ENCODE assay signal across 25 cellular contexts in the genomic region with DNA sequence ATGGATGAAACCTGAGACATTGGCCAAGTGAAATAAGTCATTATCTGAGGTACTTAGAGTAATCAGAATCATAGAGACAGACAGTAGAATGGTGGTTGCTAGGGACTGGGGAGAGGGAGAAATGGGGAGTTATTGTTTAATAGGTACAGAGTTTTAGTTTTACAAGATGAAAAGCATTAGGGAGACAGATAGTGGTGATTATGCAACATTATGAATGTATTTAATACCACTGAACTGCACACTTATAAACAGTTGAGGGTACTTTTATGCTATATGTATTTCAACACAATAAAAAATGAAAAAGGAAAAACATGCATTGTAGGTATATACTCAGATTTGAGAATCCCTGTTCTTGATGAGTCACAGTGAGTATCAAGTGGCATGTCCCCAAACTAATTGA. TPM values are rescaled to one million over a fixed set of nuclear protein-coding genes. Genes with fewer than 3 reads are reported as not detected.
DNase-seq lines count a peak whose midpoint lies in the region; ATAC-seq and TF ChIP-seq lines count a peak whose summit lies in the region.
"Had no signal": no experiment of that assay in that cellular context is flagged by ENCODE, and none has a peak within 500 bp of the region (broad histone marks: within the 10 kb centered on the region; RNA-seq: fewer than 3 reads in every experiment).

No MANE protein-coding gene starts in this region.

- POLR2A ChIA-PET in CD4-positive, alpha-beta T cell (lab: Charles Lee): interaction anchor here (2.0 kb wide), 1 partner anchor 58 kb away, joined by 5 read pairs; no protein-coding TSS in a partner anchor
- POLR2A ChIA-PET in RWPE1 (lab: Yijun Ruan, JAX; ENCODE audit: low non-redundant PET): no interaction called here

- H3K27me3 ChIP-seq in CD4-positive, alpha-beta T cell (ENCODE audit: control insufficient read depth, insufficient read depth, low read length): no peaks in the 10 kb centered on the region
- no peaks in the 10 kb centered on the region for H3K27me3 ChIP-seq in WERI-Rb-1 (ENCODE audit: insufficient read depth, low read depth, severe bottlenecking)
- H3K27me3 ChIP-seq: SJSA1 had no signal

- H3K27me3 Mint-ChIP-seq in CD4-positive, alpha-beta T cell: no peaks in the 10 kb centered on the region
- H3K27me3 Mint-ChIP-seq: T-cell had no signal

- peaks cover 10% of the 10 kb centered on the region for H3K9me3 ChIP-seq in CD4-positive, alpha-beta T cell (ENCODE audit: control insufficient read depth, low read length)
- H3K9me3 ChIP-seq in WERI-Rb-1 (ENCODE audit: severe bottlenecking): peaks cover 3% of the 10 kb centered on the region

- DNase-seq in CD4-positive, alpha-beta T cell: no peak
- DNase-seq in NCI-H1436 treated with DMSO at 0.1 percent for 48 hours (lab: John Stamatoyannopoulos, UW) (peak; percentile 37), NCI-H748 treated with DMSO at 0.1 percent for 48 hours (lab: John Stamatoyannopoulos, UW) (peak; percentile 36), fibroblast of villous mesenchyme (ENCODE audit: low read depth) (peak; percentile 13), WERI-Rb-1 (no peak), NCI-H146 treated with DMSO at 0.1 percent for 48 hours (lab: John Stamatoyannopoulos, UW; ENCODE audit: unreplicated experiment) (no peak), RWPE1 (ENCODE audit: low spot score) (no peak), NCI-H2171 (lab: John Stamatoyannopoulos, UW) (no peak)
- DNase-seq: DMS153; DND-41; GM23248; H9; Karpas-422; NCI-H1092 treated with DMSO at 0.1 percent for 48 hours; NCI-H146; NCI-H2029; NCI-H2171 treated with DMSO at 0.1 percent for 48 hours; NCI-H345; NCI-H510A treated with DMSO at 0.1 percent for 48 hours; NCI-H82; NK-92 treated with Interleukin-12 subunit alpha and Interleukin-12 subunit beta, amount 100 ng/mL, for 24 hours; PC-3; T-cell had no signal

- CTCF ChIA-PET in CD4-positive, alpha-beta T cell (lab: Charles Lee): no interaction called here
- CTCF ChIA-PET in RWPE1 (lab: Yijun Ruan, JAX): interaction anchor here (0.7 kb wide), 1 partner anchor 693 kb away, joined by 3 read pairs; no protein-coding TSS in a partner anchor

- TF ChIP-seq CTCF in CD4-positive, alpha-beta T cell (IDR thresholded peaks at IDR 0.05): no peak
- TF ChIP-seq CTCF in fibroblast of villous mesenchyme (IDR thresholded peaks at IDR 0.05; ENCODE audit: insufficient read depth, low read depth, low read length) (no peak), WERI-Rb-1 (IDR thresholded peaks at IDR 0.05; ENCODE audit: low read depth, low read length) (no peak), RWPE1 (conservative IDR thresholded peaks at IDR 0.05; ENCODE audit: low read depth) (no peak)

- peaks cover 91% of the 10 kb centered on the region for H3K36me3 Mint-ChIP-seq in CD4-positive, alpha-beta T cell (ENCODE audit: low read depth)

- H3K4me3 ChIP-seq in fibroblast of villous mesenchyme (ENCODE audit: low read depth, low read length): no peak overlapping the region
- H3K4me3 ChIP-seq in WERI-Rb-1 (ENCODE audit: low read depth, low read length): no peak overlapping the region
- H3K4me3 ChIP-seq: GM23248, SJSA1 had no signal

- intact Hi-C loops in CD4-positive, alpha-beta T cell (cut with DNase I, micrococcal nuclease): loop anchor here in 1 of 2 experiments (5.0 kb wide), 1 partner anchor 37 kb away; no protein-coding TSS in a partner anchor

- H3K27ac ChIP-seq in CD4-positive, alpha-beta T cell (ENCODE audit: low read depth, low read length): no peak overlapping the region
- H3K27ac ChIP-seq in WERI-Rb-1: no peak overlapping the region
- no peak overlapping the region for H3K27ac ChIP-seq in RWPE1
- H3K27ac ChIP-seq: GM23248, SJSA1 had no signal

- H3K4me3 Mint-ChIP-seq in CD4-positive, alpha-beta T cell: peak overlapping the region; percentile 1
- H3K4me3 Mint-ChIP-seq: H9, T-cell had no signal

- peaks cover 25% of the 10 kb centered on the region for H3K36me3 ChIP-seq in WERI-Rb-1

- no peak overlapping the region for H3K27ac Mint-ChIP-seq in CD4-positive, alpha-beta T cell
- H3K27ac Mint-ChIP-seq: H9, T-cell had no signal

- peaks cover 48% of the 10 kb centered on the region for H3K4me1 Mint-ChIP-seq in CD4-positive, alpha-beta T cell (ENCODE audit: low read depth)
- H3K4me1 Mint-ChIP-seq: H9 had no signal

- H3K9me3 Mint-ChIP-seq in CD4-positive, alpha-beta T cell: peaks cover 16% of the 10 kb centered on the region

- no peak for ATAC-seq in CD4-positive, alpha-beta T cell (ENCODE audit: poor library complexity)
- ATAC-seq: PC-3, Right ventricle myocardium inferior, T-cell had no signal

RNA-seq across cellular contexts. Expression of a gene that starts 59.7 kb away (rescaled TPM):
- 10 to 100 TPM; 79.6 to 85.5 TPM for total RNA-seq in CD4-positive, alpha-beta T cell
- total RNA-seq in fibroblast of villous mesenchyme: 19.6 and 23.3 TPM in 2 replicates

Comparison
In these comparisons a context has a peak if more than half of its experiments do, and no peak if none do; other contexts are left out.
1. DNase-seq: peak in NCI-H1436 treated with DMSO at 0.1 percent for 48 hours (single experiment), NCI-H748 treated with DMSO at 0.1 percent for 48 hours (single experiment) and fibroblast of villous mesenchyme (single experiment); none in CD4-positive, alpha-beta T cell (0 of 10), WERI-Rb-1 (single experiment), NCI-H146 treated with DMSO at 0.1 percent for 48 hours (single experiment), RWPE1 (single experiment) and NCI-H2171 (single experiment).